In genomic region chr3:147360936-147361670, GRCh38 we compare ENCODE assay signal across 10 cellular contexts. TPM values are rescaled to one million over a fixed set of nuclear protein-coding genes. Genes with fewer than 3 reads are reported as not detected.
DNase-seq lines count a peak whose midpoint lies in the region; ATAC-seq and TF ChIP-seq lines count a peak whose summit lies in the region.
"Had no signal": no experiment of that assay in that cellular context is flagged by ENCODE, and none has a peak within 500 bp of the region (broad histone marks: within the 10 kb centered on the region; RNA-seq: fewer than 3 reads in every experiment).

No MANE protein-coding gene starts in this region.

- intact Hi-C loops in CD4-positive, alpha-beta memory T cell (cut with micrococcal nuclease) = no loop called here

- H3K4me3 ChIP-seq in HUES64 (ENCODE audit: low read length) = peak overlapping the region; percentile 22; the same call in 1 of the 2 replicates
- no peak overlapping the region for H3K4me3 ChIP-seq in CD4-positive, alpha-beta memory T cell (ENCODE audit: low read length in 2 of 2)
- H3K4me3 ChIP-seq: cardiac muscle cell, upper lobe of left lung had no signal

- in situ Hi-C loops in GM13977 (cut with MboI; ENCODE audit: low pct_unique_long_range_greater_than_20kb, low sequenced_read_pairs, unreplicated experiment) = no loop called here

- H3K4me1 Mint-ChIP-seq in activated CD8-positive, alpha-beta T cell treated with anti-CD3 and anti-CD28 coated beads, Interleukin-2, amount 10 ng/mL, durations not matched to agents 7 days and 5 days (ENCODE audit: low read depth) = no peaks in the 10 kb centered on the region
- no peaks in the 10 kb centered on the region for H3K4me1 Mint-ChIP-seq in CD4-positive, alpha-beta memory T cell

- no peak for TF ChIP-seq CTCF in GM13977 (IDR thresholded peaks at IDR 0.05; ENCODE audit: extremely low read depth, insufficient read depth, missing control alignments)

- H3K9ac ChIP-seq in HUES64 (ENCODE audit: low read depth, low read length) = no peak overlapping the region

- CTCF ChIA-PET in activated CD8-positive, alpha-beta T cell treated with anti-CD3 and anti-CD28 coated beads, Interleukin-2, amount 10 ng/mL, durations not matched to agents 7 days and 5 days (lab: Charles Lee) = interaction anchor here (0.7 to 1.2 kb wide), 2 partner anchors 28 to 71 kb away, joined by 3 read pairs; no protein-coding TSS in a partner anchor
- CTCF ChIA-PET in CD4-positive, alpha-beta memory T cell (lab: Charles Lee; ENCODE audit: partially characterized antibody) = no interaction called here

- H3K4me1 ChIP-seq in HUES64 (ENCODE audit: insufficient read depth, low read length) = peaks cover 53% of the 10 kb centered on the region
- H3K4me1 ChIP-seq in CD4-positive, alpha-beta memory T cell (ENCODE audit: insufficient read depth, low read length) = no peaks in the 10 kb centered on the region
- H3K4me1 ChIP-seq: upper lobe of left lung had no signal

- peak; percentile 51 for ATAC-seq in activated CD8-positive, alpha-beta T cell treated with anti-CD3 and anti-CD28 coated beads, Interleukin-2, amount 10 ng/mL, durations not matched to agents 7 days and 5 days
- ATAC-seq in GM21737 (IDR thresholded peaks at IDR 0.05; ENCODE audit: unreplicated experiment) (no peak), HG03159 (IDR thresholded peaks at IDR 0.05; ENCODE audit: unreplicated experiment) (no peak)

- no peaks in the 10 kb centered on the region for H3K36me3 ChIP-seq in HUES64 (ENCODE audit: insufficient read depth, low read length)
- H3K36me3 ChIP-seq in CD4-positive, alpha-beta memory T cell (ENCODE audit: insufficient read depth, low read length) = no peaks in the 10 kb centered on the region
- H3K36me3 ChIP-seq: cardiac muscle cell, upper lobe of left lung had no signal

- no peaks in the 10 kb centered on the region for H3K36me3 Mint-ChIP-seq in activated CD8-positive, alpha-beta T cell treated with anti-CD3 and anti-CD28 coated beads, Interleukin-2, amount 10 ng/mL, durations not matched to agents 7 days and 5 days (ENCODE audit: low read depth)
- H3K36me3 Mint-ChIP-seq in CD4-positive, alpha-beta memory T cell = no peaks in the 10 kb centered on the region

- no peak overlapping the region for H3K4me3 Mint-ChIP-seq in activated CD8-positive, alpha-beta T cell treated with anti-CD3 and anti-CD28 coated beads, Interleukin-2, amount 10 ng/mL, durations not matched to agents 7 days and 5 days
- H3K4me3 Mint-ChIP-seq in CD4-positive, alpha-beta memory T cell = no peak overlapping the region

- POLR2A ChIA-PET in activated CD8-positive, alpha-beta T cell treated with anti-CD3 and anti-CD28 coated beads, Interleukin-2, amount 10 ng/mL, durations not matched to agents 7 days and 5 days (lab: Charles Lee) = no interaction called here
- POLR2A ChIA-PET in CD4-positive, alpha-beta memory T cell (lab: Charles Lee; ENCODE audit: partially characterized antibody) = no interaction called here

- no peaks in the 10 kb centered on the region for H3K9me3 Mint-ChIP-seq in activated CD8-positive, alpha-beta T cell treated with anti-CD3 and anti-CD28 coated beads, Interleukin-2, amount 10 ng/mL, durations not matched to agents 7 days and 5 days (ENCODE audit: insufficient read depth)
- peaks cover 0 to 32% (median 22%) of the 10 kb centered on the region in 8 donors for H3K9me3 Mint-ChIP-seq in CD4-positive, alpha-beta memory T cell

- H3K27ac Mint-ChIP-seq in activated CD8-positive, alpha-beta T cell treated with anti-CD3 and anti-CD28 coated beads, Interleukin-2, amount 10 ng/mL, durations not matched to agents 7 days and 5 days = no peak overlapping the region
- H3K27ac Mint-ChIP-seq in CD4-positive, alpha-beta memory T cell = peak overlapping the region in 1 of 7 donors; percentile 76

- DNase-seq in GM13977 (ENCODE audit: low spot score) (peak; percentile 42), iPS-NIHi7 (ENCODE audit: extremely low spot score) (peak; percentile 51)
- DNase-seq in activated CD8-positive, alpha-beta T cell treated with anti-CD3 and anti-CD28 coated beads, Interleukin-2, amount 10 ng/mL, durations not matched to agents 7 days and 5 days = peak; percentile 25
- no peak for DNase-seq in CD4-positive, alpha-beta memory T cell

- H3K9me3 ChIP-seq in HUES64 (ENCODE audit: insufficient read depth, low read depth, low read length) = no peaks in the 10 kb centered on the region
- H3K9me3 ChIP-seq in CD4-positive, alpha-beta memory T cell (ENCODE audit: control insufficient read depth in 1 of 2, low read length in 2 of 2) = no peaks in the 10 kb centered on the region

- H3K27ac ChIP-seq in HUES64 (ENCODE audit: low read depth, low read length) = no peak overlapping the region
- H3K27ac ChIP-seq in CD4-positive, alpha-beta memory T cell (ENCODE audit: low read depth, low read length) = no peak overlapping the region
- H3K27ac ChIP-seq: cardiac muscle cell, upper lobe of left lung had no signal

- under 1% methylated on average over 18 of the region's 19 CpGs for WGBS in HUES64

- H3K27me3 ChIP-seq in HUES64 (ENCODE audit: insufficient read depth, low read length) = peaks cover 100% of the 10 kb centered on the region
- H3K27me3 ChIP-seq in CD4-positive, alpha-beta memory T cell (ENCODE audit: insufficient read depth, low read length) = peaks cover 29% of the 10 kb centered on the region

- H3K27me3 Mint-ChIP-seq in activated CD8-positive, alpha-beta T cell treated with anti-CD3 and anti-CD28 coated beads, Interleukin-2, amount 10 ng/mL, durations not matched to agents 7 days and 5 days (ENCODE audit: low read depth) = peaks cover 52% of the 10 kb centered on the region
- peaks cover 30 to 43% of the 10 kb centered on the region in 2 donors for H3K27me3 Mint-ChIP-seq in CD4-positive, alpha-beta memory T cell

RNA-seq across cellular contexts. Expression of gene ZIC4, which starts 45.2 kb away (rescaled TPM):
- 0.40 TPM for polyA plus RNA-seq in HUES64 (2013, experiment 1 of 2)
- polyA plus RNA-seq in HUES64 (2013, experiment 2 of 2) = 2.3 TPM
- total RNA-seq in activated CD8-positive, alpha-beta T cell treated with anti-CD3 and anti-CD28 coated beads, Interleukin-2, amount 10 ng/mL, durations not matched to agents 7 days and 5 days = not detected
- not detected for total RNA-seq in CD4-positive, alpha-beta memory T cell
- polyA plus RNA-seq in CD4-positive, alpha-beta memory T cell = not detected
- total RNA-seq: cardiac muscle cell, upper lobe of left lung had no signal
- polyA plus RNA-seq: cardiac muscle cell, mammary epithelial cell had no signal

RNA-seq across cellular contexts. Expression of gene ZIC1, which starts 48.1 kb away (rescaled TPM):
- polyA plus RNA-seq in HUES64 (2013, experiment 1 of 2) = 5.2 TPM
- 19.0 TPM for polyA plus RNA-seq in HUES64 (2013, experiment 2 of 2)
- total RNA-seq in activated CD8-positive, alpha-beta T cell treated with anti-CD3 and anti-CD28 coated beads, Interleukin-2, amount 10 ng/mL, durations not matched to agents 7 days and 5 days = not detected
- total RNA-seq in CD4-positive, alpha-beta memory T cell = not detected
- polyA plus RNA-seq in CD4-positive, alpha-beta memory T cell = not detected
- total RNA-seq: cardiac muscle cell, upper lobe of left lung had no signal
- polyA plus RNA-seq: mammary epithelial cell had no signal

Comparison
In these comparisons a context has a peak if more than half of its experiments do, and no peak if none do; other contexts are left out.
1. DNase-seq: peak in GM13977 (single experiment), activated CD8-positive, alpha-beta T cell treated with anti-CD3 and anti-CD28 coated beads, Interleukin-2, amount 10 ng/mL, durations not matched to agents 7 days and 5 days (single experiment) and iPS-NIHi7 (single experiment); none in CD4-positive, alpha-beta memory T cell (0 of 5).